2 cellular contexts compared by ENCODE assay signal in the genomic region with DNA sequence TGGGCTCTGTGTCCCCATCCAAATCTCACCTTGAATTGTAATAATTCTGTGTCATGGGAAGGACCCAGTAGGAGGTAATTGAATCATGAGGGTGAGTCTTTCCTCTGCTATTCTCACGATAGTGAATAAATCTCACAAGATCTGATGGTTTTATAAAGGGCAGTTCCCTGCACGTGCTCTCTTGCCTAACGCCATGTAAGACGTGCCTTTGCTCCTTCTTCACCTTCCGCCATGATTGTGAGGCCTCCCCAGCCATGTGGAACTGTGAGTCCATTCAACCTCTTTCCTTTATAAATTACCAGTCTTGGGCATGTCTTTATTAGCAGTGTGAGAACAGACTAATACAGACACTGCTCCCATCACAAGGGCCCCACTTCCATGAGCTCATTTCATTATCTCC. TPM values are rescaled to one million over a fixed set of nuclear protein-coding genes. Genes with fewer than 3 reads are reported as not detected.
"Had no signal": no experiment of that assay in that cellular context is flagged by ENCODE, and none has a peak within 500 bp of the region (broad histone marks: within the 10 kb centered on the region; RNA-seq: fewer than 3 reads in every experiment).

No MANE protein-coding gene starts in this region.

RNA-seq across cellular contexts. Expression of a gene that starts 3.2 kb away (rescaled TPM):
- total RNA-seq: G401, GM12878 had no signal
- polyA plus RNA-seq: GM12878 had no signal
